11 cellular contexts compared by ENCODE assay signal in genomic region chr3:58683001-58683845, GRCh38. TPM values are rescaled to one million over a fixed set of nuclear protein-coding genes. Genes with fewer than 3 reads are reported as not detected.
A peak's percentile ranks its signal among the peaks of the same experiment; 100 is the strongest.
DNase-seq lines count a peak whose midpoint lies in the region; ATAC-seq and TF ChIP-seq lines count a peak whose summit lies in the region.
"Had no signal": no experiment of that assay in that cellular context is flagged by ENCODE, and none has a peak within 500 bp of the region (broad histone marks: within the 10 kb centered on the region; RNA-seq: fewer than 3 reads in every experiment).

No MANE protein-coding gene starts in this region.

- H3K9me3 ChIP-seq in ascending aorta = no peaks in the 10 kb centered on the region

- no peak overlapping the region for H3K27ac ChIP-seq in ascending aorta
- H3K27ac ChIP-seq: C4-2B, HL-60, parathyroid adenoma had no signal

- peak; percentile 34 for DNase-seq in activated T-cell treated with anti-CD3 and anti-CD28 coated beads for 48 hours (ENCODE audit: low read depth)
- DNase-seq in activated T-cell treated with anti-CD3 and anti-CD28 coated beads for 4 hours = no peak
- peak; percentile 84 for DNase-seq in SW480 (ENCODE audit: low spot score)
- DNase-seq in stimulated activated CD8-positive, alpha-beta memory T cell treated with anti-CD3 and anti-CD28 coated beads, Interleukin-4, amount 100 ng/mL, for 24 hours (ENCODE audit: low read depth) = peak; percentile 4
- no peak for DNase-seq in ascending aorta (ENCODE audit: low spot score in 2 of 2)
- DNase-seq in putamen (ENCODE audit: low spot score) = no peak
- no peak for DNase-seq in retina

- no peaks in the 10 kb centered on the region for H3K4me1 ChIP-seq in ascending aorta
- H3K4me1 ChIP-seq: parathyroid adenoma had no signal

- no peak for TF ChIP-seq CTCF in ascending aorta (IDR thresholded peaks at IDR 0.05)

- intact Hi-C loops in ascending aorta (cut with DNase I) = no loop called here

- H3K36me3 ChIP-seq in ascending aorta = no peaks in the 10 kb centered on the region

- ATAC-seq in HG02884 (IDR thresholded peaks at IDR 0.05; ENCODE audit: unreplicated experiment) = peak; percentile 84

- H3K27me3 ChIP-seq in ascending aorta = no peaks in the 10 kb centered on the region

- no peak overlapping the region for H3K4me3 ChIP-seq in ascending aorta

RNA-seq across cellular contexts. Expression of gene FAM3D, which starts 16.6 kb away (rescaled TPM):
- not detected for total RNA-seq in ascending aorta

Comparison
In these comparisons a context has a peak if more than half of its experiments do, and no peak if none do; other contexts are left out.
1. DNase-seq: peak in activated T-cell treated with anti-CD3 and anti-CD28 coated beads for 48 hours (single experiment), SW480 (single experiment) and stimulated activated CD8-positive, alpha-beta memory T cell treated with anti-CD3 and anti-CD28 coated beads, Interleukin-4, amount 100 ng/mL, for 24 hours (single experiment); none in activated T-cell treated with anti-CD3 and anti-CD28 coated beads for 4 hours (single experiment), ascending aorta (0 of 2), putamen (single experiment) and retina (single experiment).